Comparison of ENCODE assay signal across 17 cellular contexts in genomic region chr12:53474077-53474476, GRCh38. TPM values are rescaled to one million over a fixed set of nuclear protein-coding genes. Genes with fewer than 3 reads are reported as not detected.
A peak's percentile ranks its signal among the peaks of the same experiment; 100 is the strongest.
DNase-seq lines count a peak whose midpoint lies in the region; ATAC-seq and TF ChIP-seq lines count a peak whose summit lies in the region.
"Had no signal": no experiment of that assay in that cellular context is flagged by ENCODE, and none has a peak within 500 bp of the region (broad histone marks: within the 10 kb centered on the region; RNA-seq: fewer than 3 reads in every experiment).

No MANE protein-coding gene starts in this region.

- no peak overlapping the region for H3K27ac Mint-ChIP-seq in Calu3 (ENCODE audit: unreplicated experiment)
- H3K27ac Mint-ChIP-seq in activated naive CD8-positive, alpha-beta T cell = peak overlapping the region; percentile 85
- peak overlapping the region; percentile 44 to 94 (median 84) for H3K27ac Mint-ChIP-seq in naive thymus-derived CD8-positive, alpha-beta T cell

- no peak overlapping the region for H3K4me3 Mint-ChIP-seq in Calu3 (ENCODE audit: low read depth, unreplicated experiment)
- peak overlapping the region; percentile 57 for H3K4me3 Mint-ChIP-seq in activated naive CD8-positive, alpha-beta T cell
- peak overlapping the region in 5 of 10 donors; percentile 7 to 51 (median 31) for H3K4me3 Mint-ChIP-seq in naive thymus-derived CD8-positive, alpha-beta T cell
- H3K4me3 Mint-ChIP-seq: mesothelial cell of epicardium had no signal

- POLR2A ChIA-PET in naive thymus-derived CD8-positive, alpha-beta T cell (lab: Charles Lee) = interaction anchor here (0.5 to 1.6 kb wide), 7 partner anchors 8 to 52 kb away, joined by 3 to 6 read pairs (median 4); partner anchors contain the start of gene MAP3K12

- H3K27ac ChIP-seq in 22Rv1 = peak overlapping the region; percentile 20; the same call in 1 of the 2 replicates
- H3K27ac ChIP-seq: brain microvascular endothelial cell had no signal

- H3K4me1 ChIP-seq in mucosa of descending colon (ENCODE audit: low read depth) = peaks cover 9% of the 10 kb centered on the region

- CTCF ChIA-PET in Calu3 (lab: Charles Lee) = no interaction called here

- peaks cover 84% of the 10 kb centered on the region for H3K36me3 Mint-ChIP-seq in Calu3 (ENCODE audit: insufficient read depth, unreplicated experiment)
- H3K36me3 Mint-ChIP-seq in activated naive CD8-positive, alpha-beta T cell = peaks cover 7% of the 10 kb centered on the region
- H3K36me3 Mint-ChIP-seq in naive thymus-derived CD8-positive, alpha-beta T cell = peaks cover 0 to 99% (median 19%) of the 10 kb centered on the region in 3 donors

- no peak for ATAC-seq in naive thymus-derived CD8-positive, alpha-beta T cell
- ATAC-seq in mucosa of descending colon = no peak

- TF ChIP-seq CTCF in 22Rv1 (IDR thresholded peaks at IDR 0.05) = no peak
- TF ChIP-seq CTCF in Calu3 (IDR thresholded peaks at IDR 0.05; ENCODE audit: unreplicated experiment) = no peak
- TF ChIP-seq CTCF in mucosa of descending colon (IDR thresholded peaks at IDR 0.05) = no peak

- H3K36me3 ChIP-seq in mucosa of descending colon (ENCODE audit: low read depth) = peaks cover 13% of the 10 kb centered on the region

- no peak overlapping the region for H3K4me3 ChIP-seq in mucosa of descending colon

- intact Hi-C loops in Calu3 (cut with micrococcal nuclease; ENCODE audit: unreplicated experiment) (no loop called here), mucosa of descending colon (cut with DNase I, micrococcal nuclease) (no loop called here)

- no peaks in the 10 kb centered on the region for H3K9me3 Mint-ChIP-seq in Calu3 (ENCODE audit: low read depth, unreplicated experiment)
- no peaks in the 10 kb centered on the region for H3K9me3 Mint-ChIP-seq in activated naive CD8-positive, alpha-beta T cell (ENCODE audit: low read depth)
- no peaks in the 10 kb centered on the region for H3K9me3 Mint-ChIP-seq in naive thymus-derived CD8-positive, alpha-beta T cell
- H3K9me3 Mint-ChIP-seq: mesothelial cell of epicardium had no signal

- H3K4me1 Mint-ChIP-seq in Calu3 (ENCODE audit: low read depth, unreplicated experiment) = no peaks in the 10 kb centered on the region
- peaks cover 56% of the 10 kb centered on the region for H3K4me1 Mint-ChIP-seq in activated naive CD8-positive, alpha-beta T cell (ENCODE audit: low read depth)
- peaks cover 31 to 59% (median 47%) of the 10 kb centered on the region in 4 donors for H3K4me1 Mint-ChIP-seq in naive thymus-derived CD8-positive, alpha-beta T cell

- H3K27me3 Mint-ChIP-seq in Calu3 (ENCODE audit: unreplicated experiment) = no peaks in the 10 kb centered on the region
- no peaks in the 10 kb centered on the region for H3K27me3 Mint-ChIP-seq in activated naive CD8-positive, alpha-beta T cell
- no peaks in the 10 kb centered on the region for H3K27me3 Mint-ChIP-seq in naive thymus-derived CD8-positive, alpha-beta T cell

- DNase-seq in Calu3 (no peak), CD1c-positive myeloid dendritic cell (ENCODE audit: extremely low spot score) (no peak), NCI-H1694 (lab: John Stamatoyannopoulos, UW) (no peak), mucosa of descending colon (no peak), AG20443 (ENCODE audit: low spot score) (no peak)
- DNase-seq in naive thymus-derived CD8-positive, alpha-beta T cell = no peak
- DNase-seq: brain microvascular endothelial cell, EL, foreskin melanocyte, KBM-7, NCI-H82, SHP77 had no signal

- no peaks in the 10 kb centered on the region for H3K9me3 ChIP-seq in mucosa of descending colon

- TSS peak; percentile 16 for BruUV-seq in Calu3 (replicated peaks; lab: Mats Ljungman, UMichigan)

RNA-seq across cellular contexts. Expression of gene PCBP2, which starts 22.2 kb away (rescaled TPM):
- total RNA-seq in Calu3 (2022) (464 and 528 TPM in 2 replicates), mucosa of descending colon (100 to 1,000 TPM; 584 to 701 (median 615) TPM)
- 100 to 1,000 TPM; 858 to 917 TPM for total RNA-seq in naive thymus-derived CD8-positive, alpha-beta T cell
- polyA plus RNA-seq in naive thymus-derived CD8-positive, alpha-beta T cell = 100 to 1,000 TPM; 143 to 157 (median 152) TPM

RNA-seq across cellular contexts. Expression of gene MAP3K12, which starts 25.2 kb away (rescaled TPM):
- 4.6 and 5.8 TPM in 2 replicates for total RNA-seq in Calu3 (2022)
- total RNA-seq in naive thymus-derived CD8-positive, alpha-beta T cell = 10 to 100 TPM; 17.2 to 23.8 TPM
- polyA plus RNA-seq in naive thymus-derived CD8-positive, alpha-beta T cell = 1 to 10 TPM; 2.4 to 3.9 (median 3.4) TPM
- total RNA-seq in mucosa of descending colon = 10 to 100 TPM in 1 of 3 donors, 1 to 10 TPM in 2; 3.2 to 18.8 (median 8.9) TPM

RNA-seq across cellular contexts. Expression of gene TARBP2, which starts 27.0 kb away (rescaled TPM):
- total RNA-seq in Calu3 (2022) = 20.7 and 21.8 TPM in 2 replicates
- total RNA-seq in naive thymus-derived CD8-positive, alpha-beta T cell = 10 to 100 TPM; 45.2 to 46.1 TPM
- 10 to 100 TPM; 27.0 to 32.1 (median 27.9) TPM for polyA plus RNA-seq in naive thymus-derived CD8-positive, alpha-beta T cell
- total RNA-seq in mucosa of descending colon = 10 to 100 TPM; 22.9 to 26.8 (median 25.1) TPM

RNA-seq across cellular contexts. Expression of gene PRR13, which starts 32.5 kb away (rescaled TPM):
- total RNA-seq in Calu3 (2022) (151 and 184 TPM in 2 replicates), mucosa of descending colon (100 to 1,000 TPM; 283 to 581 (median 528) TPM)
- total RNA-seq in naive thymus-derived CD8-positive, alpha-beta T cell = 100 to 1,000 TPM; 215 to 217 TPM
- polyA plus RNA-seq in naive thymus-derived CD8-positive, alpha-beta T cell = 100 to 1,000 TPM; 513 to 535 (median 534) TPM

RNA-seq across cellular contexts. Expression of gene NPFF, which starts 33.2 kb away (rescaled TPM):
- total RNA-seq in Calu3 (2022) (not detected in 2 replicates), mucosa of descending colon (not detected)
- total RNA-seq in naive thymus-derived CD8-positive, alpha-beta T cell = not detected
- not detected for polyA plus RNA-seq in naive thymus-derived CD8-positive, alpha-beta T cell
- total RNA-seq: mesothelial cell of epicardium, renal cortical epithelial cell had no signal
- polyA plus RNA-seq: BJ had no signal
